ENCODE assay signal across 15 cellular contexts in the genomic region with DNA sequence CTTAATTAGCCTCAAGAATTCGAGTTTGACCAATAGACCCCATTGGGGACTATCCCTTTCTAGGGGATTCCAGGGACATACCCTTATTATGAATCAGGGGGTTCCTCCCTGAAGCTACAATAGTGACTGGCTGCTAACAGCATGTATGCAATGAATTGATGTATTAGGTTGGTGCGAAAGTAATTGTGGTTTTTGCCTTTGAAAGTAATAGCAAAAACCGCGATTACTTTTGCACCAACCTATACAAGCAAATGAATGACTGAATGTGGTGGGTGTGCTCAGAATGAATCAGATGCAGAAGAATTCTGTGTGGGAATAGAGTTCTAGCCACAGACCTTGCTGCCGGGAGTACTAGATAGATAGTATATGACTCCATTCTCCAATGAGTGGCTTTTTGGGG.
DNase-seq lines count a peak whose midpoint lies in the region; ATAC-seq and TF ChIP-seq lines count a peak whose summit lies in the region.
"Had no signal": no experiment of that assay in that cellular context is flagged by ENCODE, and none has a peak within 500 bp of the region (broad histone marks: within the 10 kb centered on the region; RNA-seq: fewer than 3 reads in every experiment).

No MANE protein-coding gene starts in this region.

- DNase-seq in stimulated activated CD4-positive, alpha-beta T cell treated with anti-CD3 and anti-CD28 coated beads, Interleukin-1b, Interleukin-23, amount 100 ng/mL, for 48 hours = peak; percentile 11
- no peak for DNase-seq in stimulated activated CD4-positive, alpha-beta T cell treated with anti-CD3 and anti-CD28 coated beads, Interleukin-2, amount 100 ng/mL, for 48 hours
- DNase-seq in amniotic epithelial cell (ENCODE audit: low read depth) (peak; percentile 80), NCI-H524 (lab: John Stamatoyannopoulos, UW) (no peak), body of pancreas (no peak)
- DNase-seq: AML-193, cortex of kidney, gastrocnemius medialis, left colon, SHP77 treated with DMSO at 0.1 percent for 48 hours, upper lobe of right lung had no signal

- intact Hi-C loops in body of pancreas (cut with DNase I) = loop anchor here (10.0 kb wide), 1 partner anchor 347 kb away; no protein-coding TSS in a partner anchor

- H3K4me3 ChIP-seq in body of pancreas = no peak overlapping the region
- H3K4me3 ChIP-seq: gastrocnemius medialis, upper lobe of right lung had no signal

- H3K36me3 ChIP-seq in body of pancreas (replicated peaks in 1 of 2; ENCODE audit: insufficient read depth in 1 of 2, low read depth in 2 of 2) = no peaks in the 10 kb centered on the region
- H3K36me3 ChIP-seq: gastrocnemius medialis, upper lobe of right lung had no signal

- H3K4me1 ChIP-seq in body of pancreas = no peaks in the 10 kb centered on the region
- H3K4me1 ChIP-seq: gastrocnemius medialis, upper lobe of right lung had no signal

- ATAC-seq in HG02870 (IDR thresholded peaks at IDR 0.05; ENCODE audit: unreplicated experiment) = peak; percentile 83
- no peak for ATAC-seq in HG02970 (IDR thresholded peaks at IDR 0.05; ENCODE audit: low FRiP score, unreplicated experiment)
- ATAC-seq in HG03196 (IDR thresholded peaks at IDR 0.05; ENCODE audit: unreplicated experiment) = no peak
- ATAC-seq in body of pancreas = no peak
- ATAC-seq: gastrocnemius medialis, left colon, upper lobe of right lung had no signal

- no peaks in the 10 kb centered on the region for H3K27me3 ChIP-seq in body of pancreas
- H3K27me3 ChIP-seq: gastrocnemius medialis, upper lobe of right lung had no signal

- no peak for TF ChIP-seq CTCF in body of pancreas (IDR thresholded peaks at IDR 0.05)

- TF ChIP-seq POLR2A in body of pancreas (IDR thresholded peaks at IDR 0.05) = no peak

- 71 to 83% methylated on average over 5 of the region's 5 CpGs for WGBS in body of pancreas, 2 donors

- no peak overlapping the region for H3K27ac ChIP-seq in body of pancreas
- H3K27ac ChIP-seq: gastrocnemius medialis, HL-60, upper lobe of right lung had no signal

- H3K9me3 ChIP-seq in body of pancreas = no peaks in the 10 kb centered on the region
- H3K9me3 ChIP-seq: gastrocnemius medialis, upper lobe of right lung had no signal

Comparison
In these comparisons a context has a peak if more than half of its experiments do, and no peak if none do; other contexts are left out.
1. DNase-seq: peak in stimulated activated CD4-positive, alpha-beta T cell treated with anti-CD3 and anti-CD28 coated beads, Interleukin-1b, Interleukin-23, amount 100 ng/mL, for 48 hours (single experiment) and amniotic epithelial cell (single experiment); none in stimulated activated CD4-positive, alpha-beta T cell treated with anti-CD3 and anti-CD28 coated beads, Interleukin-2, amount 100 ng/mL, for 48 hours (0 of 2), NCI-H524 (0 of 2) and body of pancreas (0 of 4).